27 cellular contexts compared by ENCODE assay signal in genomic region chr10:102941401-102941800, GRCh38.
"Had no signal": no experiment of that assay in that cellular context is flagged by ENCODE, and none has a peak within 500 bp of the region (broad histone marks: within the 10 kb centered on the region; RNA-seq: fewer than 3 reads in every experiment).

No MANE protein-coding gene starts in this region.

- DNase-seq: colonic mucosa; effector CD8-positive, alpha-beta T cell; endodermal cell; foreskin fibroblast; heart left ventricle; hippocampal formation; immature natural killer cell; left ventricle myocardium superior; lower lobe of right lung; natural killer cell; psoas muscle; right cardiac atrium; sigmoid colon; spleen; stimulated activated CD4-positive, alpha-beta T cell treated with anti-CD3 and anti-CD28 coated beads, Interleukin-4, amount 100 ng/mL, for 4 hours; stimulated activated naive CD8-positive, alpha-beta T cell treated with anti-CD3 and anti-CD28 coated beads, Interleukin-15, Interleukin-2, amounts not matched to agents 100 U/mL and 50 U/mL, for 24 hours; substantia nigra; testis; tibial artery had no signal

- H3K9me3 Mint-ChIP-seq: dendritic cell treated with granulocyte-macrophage colony-stimulating factor and Interleukin-4, amounts not matched to agents 40 ng/mL and 50 ng/mL, for 4 days; endodermal cell; immature natural killer cell; natural killer cell; stimulated activated memory B cell treated with anti-CD40 and anti-IgM and Interleukin-4, amounts not matched to agents 10 μg/mL and 1 μg/mL and 100 μg/mL, for 72 hours; type B pancreatic cell had no signal

- H3K4me3 ChIP-seq: colonic mucosa, gastroesophageal sphincter, heart left ventricle, lower lobe of right lung, psoas muscle, sigmoid colon, spleen, testis, tibial artery had no signal

- H3K9me3 ChIP-seq: colonic mucosa, gastroesophageal sphincter, heart left ventricle, lower lobe of right lung, neutrophil, psoas muscle, sigmoid colon, spleen, testis, tibial artery had no signal

- H3K4me3 Mint-ChIP-seq: dendritic cell treated with granulocyte-macrophage colony-stimulating factor and Interleukin-4, amounts not matched to agents 40 ng/mL and 50 ng/mL, for 4 days; endodermal cell; immature natural killer cell; natural killer cell; stimulated activated memory B cell treated with anti-CD40 and anti-IgM and Interleukin-4, amounts not matched to agents 10 μg/mL and 1 μg/mL and 100 μg/mL, for 72 hours; type B pancreatic cell had no signal

- H3K36me3 Mint-ChIP-seq: natural killer cell had no signal

- H3K27ac Mint-ChIP-seq: dendritic cell treated with granulocyte-macrophage colony-stimulating factor and Interleukin-4, amounts not matched to agents 40 ng/mL and 50 ng/mL, for 4 days; endodermal cell; immature natural killer cell; natural killer cell; stimulated activated memory B cell treated with anti-CD40 and anti-IgM and Interleukin-4, amounts not matched to agents 10 μg/mL and 1 μg/mL and 100 μg/mL, for 72 hours; type B pancreatic cell had no signal

- H3K27ac ChIP-seq: colonic mucosa, epithelial cell of prostate, gastroesophageal sphincter, heart left ventricle, lower lobe of right lung, neutrophil, psoas muscle, sigmoid colon, spleen, testis, tibial artery had no signal

- H3K27me3 ChIP-seq: colonic mucosa, gastroesophageal sphincter, heart left ventricle, neutrophil, sigmoid colon, spleen, testis, tibial artery had no signal

- FAIRE-seq: keratinocyte had no signal

- H3K4me1 Mint-ChIP-seq: immature natural killer cell had no signal

- H3K4me1 ChIP-seq: colonic mucosa, gastroesophageal sphincter, lower lobe of right lung, psoas muscle, sigmoid colon, testis had no signal

- H3K27me3 Mint-ChIP-seq: dendritic cell treated with granulocyte-macrophage colony-stimulating factor and Interleukin-4, amounts not matched to agents 40 ng/mL and 50 ng/mL, for 4 days; stimulated activated memory B cell treated with anti-CD40 and anti-IgM and Interleukin-4, amounts not matched to agents 10 μg/mL and 1 μg/mL and 100 μg/mL, for 72 hours; type B pancreatic cell had no signal

- H3K36me3 ChIP-seq: colonic mucosa, gastroesophageal sphincter, lower lobe of right lung, neutrophil, sigmoid colon, tibial artery had no signal

- ATAC-seq: esophagus mucosa; gastroesophageal sphincter; heart left ventricle; left ventricle myocardium superior; lower lobe of right lung; natural killer cell; psoas muscle; right cardiac atrium; stimulated activated memory B cell treated with anti-CD40 and anti-IgM and Interleukin-4, amounts not matched to agents 10 μg/mL and 1 μg/mL and 100 μg/mL, for 72 hours; stimulated activated naive CD8-positive, alpha-beta T cell treated with anti-CD3 and anti-CD28 coated beads, Interleukin-15, Interleukin-2, amounts not matched to agents 100 U/mL and 50 U/mL, for 24 hours had no signal
